ENCODE assay signal across 12 cellular contexts in genomic region chr5:9456435-9457042, GRCh38.
A peak's percentile ranks its signal among the peaks of the same experiment; 100 is the strongest.
DNase-seq lines count a peak whose midpoint lies in the region; ATAC-seq, FAIRE-seq and TF ChIP-seq lines count a peak whose summit lies in the region.
"Had no signal": no experiment of that assay in that cellular context is flagged by ENCODE, and none has a peak within 500 bp of the region (broad histone marks: within the 10 kb centered on the region; RNA-seq: fewer than 3 reads in every experiment).

No MANE protein-coding gene starts in this region.

- no peak overlapping the region for H3K4me3 ChIP-seq in AG10803 (ENCODE audit: low read length)

- FAIRE-seq in endometrium (lab: Jason Lieb, UNC), result peak; percentile 72
- FAIRE-seq: GM19239 had no signal

- DNase-seq in AG10803 (ENCODE audit: low read depth) (peak; percentile 81), KBM-7 (peak; percentile 4), myocyte (ENCODE audit: low read depth) (peak; percentile 91), omental fat pad (ENCODE audit: low spot score) (no peak), cerebellar nuclear complex (lab: John Stamatoyannopoulos, UW) (no peak), globus pallidus (ENCODE audit: low spot score) (no peak)
- DNase-seq: activated effector memory CD4-positive, alpha-beta T cell treated with anti-CD3 and anti-CD28 coated beads, Interleukin-2, amount 50 U/mL, for 16 hours; SIG-M5 had no signal

- in situ Hi-C loops in KBM-7 (cut with MboI; ENCODE audit: low pct_unique_long_range_greater_than_20kb, low sequenced_read_pairs), result no loop called here

- no peak for TF ChIP-seq CTCF in AG10803 (conservative IDR thresholded peaks at IDR 0.05; ENCODE audit: low read length)
- TF ChIP-seq CTCF in omental fat pad (IDR thresholded peaks at IDR 0.05), result no peak

- ATAC-seq in HG02588 (IDR thresholded peaks at IDR 0.05; ENCODE audit: unreplicated experiment), result no peak
- ATAC-seq in omental fat pad (ENCODE audit: low FRiP score), result no peak
- ATAC-seq: natural killer cell treated with Interleukin-12 subunit alpha and Interleukin-12 subunit beta and Interleukin-15 and Interleukin-18, amount 100 ng/mL, for 72 hours had no signal

Comparison
In these comparisons a context has a peak if more than half of its experiments do, and no peak if none do; other contexts are left out.
1. DNase-seq: peak in AG10803 (single experiment), KBM-7 (single experiment) and myocyte (single experiment); none in omental fat pad (single experiment), cerebellar nuclear complex (0 of 2) and globus pallidus (single experiment).